13 cellular contexts compared by ENCODE assay signal in the genomic region with DNA sequence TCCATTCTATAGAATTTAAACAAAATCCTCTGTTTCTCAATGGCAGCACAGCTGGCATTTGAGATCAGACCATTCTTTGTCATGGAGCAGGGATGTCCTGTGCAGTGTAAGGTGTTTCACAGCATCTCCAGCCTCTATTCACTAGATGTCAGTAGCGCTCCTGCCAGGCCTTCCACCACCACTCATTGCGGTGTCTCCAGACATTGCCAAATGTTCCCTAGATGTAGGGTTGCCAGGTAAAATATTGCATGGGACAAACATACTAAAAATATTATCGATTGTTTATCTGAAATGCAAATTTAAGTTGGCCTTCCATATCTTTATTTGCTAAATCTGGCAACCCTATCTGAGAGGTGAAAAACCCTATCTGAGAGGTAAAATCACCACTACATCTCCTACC. TPM values are rescaled to one million over a fixed set of nuclear protein-coding genes. Genes with fewer than 3 reads are reported as not detected.
DNase-seq lines count a peak whose midpoint lies in the region; ATAC-seq, FAIRE-seq and TF ChIP-seq lines count a peak whose summit lies in the region.
"Had no signal": no experiment of that assay in that cellular context is flagged by ENCODE, and none has a peak within 500 bp of the region (broad histone marks: within the 10 kb centered on the region; RNA-seq: fewer than 3 reads in every experiment).

No MANE protein-coding gene starts in this region.

- TF ChIP-seq EP300 in GM12878 (IDR thresholded peaks at IDR 0.05; ENCODE audit: borderline replicate concordance in 1 of 2, control insufficient read depth in 1 of 2, low read depth in 2 of 2, low read length in 2 of 2): no peak

- H3K36me3 ChIP-seq in IMR-90 (ENCODE audit: control insufficient read depth, insufficient read depth, low read length) (no peaks in the 10 kb centered on the region), GM12878 (ENCODE audit: control insufficient read depth in 2 of 2, insufficient read depth in 2 of 2, low read length in 1 of 2) (no peaks in the 10 kb centered on the region), aorta (ENCODE audit: control insufficient read depth in 1 of 2, insufficient read depth in 2 of 2, low read length in 1 of 2) (no peaks in the 10 kb centered on the region)
- H3K36me3 ChIP-seq: tibial nerve had no signal

- no peak overlapping the region for H3K23ac ChIP-seq in IMR-90 (ENCODE audit: low read depth, low read length)

- TF ChIP-seq POLR2A in IMR-90 (IDR thresholded peaks at IDR 0.05; ENCODE audit: low read depth, low read length) (no peak), GM12878 (IDR thresholded peaks at IDR 0.05; ENCODE audit: low read depth, low read length) (no peak)

- DNase-seq in NCI-H1092 treated with DMSO at 0.1 percent for 48 hours (lab: John Stamatoyannopoulos, UW): peak; percentile 24
- DNase-seq in NCI-H1092 (lab: John Stamatoyannopoulos, UW): no peak
- no peak for DNase-seq in IMR-90
- no peak for DNase-seq in GM12878 (ENCODE audit: low read depth, low spot score)
- DNase-seq in mesenteric fat pad (ENCODE audit: low spot score): peak; percentile 28
- DNase-seq in globus pallidus (ENCODE audit: low spot score): no peak
- DNase-seq in aorta: no peak
- DNase-seq: hippocampal formation, NCI-H1436 treated with DMSO at 0.1 percent for 48 hours, nephron progenitor cell, T-helper 2 cell had no signal

- FAIRE-seq in GM12878 (lab: Jason Lieb, UNC): no peak

- H3K4me1 ChIP-seq in IMR-90 (ENCODE audit: control insufficient read depth, insufficient read depth, low read length) (no peaks in the 10 kb centered on the region), GM12878 (ENCODE audit: control insufficient read depth, insufficient read depth, low read length) (no peaks in the 10 kb centered on the region), aorta (ENCODE audit: control insufficient read depth in 1 of 2, insufficient read depth in 2 of 2, low read length in 2 of 2) (no peaks in the 10 kb centered on the region)
- H3K4me1 ChIP-seq: tibial nerve had no signal

- no peaks in the 10 kb centered on the region for H3K79me1 ChIP-seq in IMR-90 (ENCODE audit: low read depth in 1 of 2, low read length in 2 of 2)

- WGBS in IMR-90 (ENCODE audit: extremely low coverage in 2 of 2, insufficient read length in 1 of 2), 2 experiments: no CpG with 5 or more reads among the region's 3 CpGs
- WGBS in GM12878 (ENCODE audit: insufficient coverage, insufficient replicate concordance, low lambda C conversion rate, missing lambda C conversion rate): 58% methylated on average over 3 of the region's 3 CpGs
- WGBS in aorta, 2 donors: 65 to 71% methylated on average over 3 of the region's 3 CpGs

- H3K4me3 ChIP-seq in IMR-90 (ENCODE audit: insufficient read depth, low read depth, low read length) (no peak overlapping the region), GM12878 (no peak overlapping the region), aorta (ENCODE audit: low read length in 2 of 2) (no peak overlapping the region)
- H3K4me3 ChIP-seq: tibial nerve had no signal

- H2BK15ac ChIP-seq in IMR-90 (ENCODE audit: low read depth, low read length): no peak overlapping the region

- H4K8ac ChIP-seq in IMR-90 (ENCODE audit: low read depth in 2 of 2, low read length in 2 of 2): no peak overlapping the region

- H3K4me2 ChIP-seq in IMR-90 (ENCODE audit: low read depth, low read length): no peak overlapping the region
- no peak overlapping the region for H3K4me2 ChIP-seq in GM12878 (ENCODE audit: control insufficient read depth, insufficient read depth)

- H3K14ac ChIP-seq in IMR-90 (replicated peaks; ENCODE audit: low read depth, low read length): no peak overlapping the region

- no peak for ATAC-seq in IMR-90 (ENCODE audit: low read depth)
- peak; percentile 58; the same call in 2 of the 3 replicates for ATAC-seq in GM12878
- no peak for ATAC-seq in aorta (ENCODE audit: low FRiP score)
- ATAC-seq in HG02678 (IDR thresholded peaks at IDR 0.05; ENCODE audit: unreplicated experiment): no peak

- no peak overlapping the region for H2BK120ac ChIP-seq in IMR-90 (ENCODE audit: low read depth, low read length)

- no peaks in the 10 kb centered on the region for H3K9me1 ChIP-seq in IMR-90 (ENCODE audit: insufficient read depth, low read length)

- CTCF ChIA-PET in IMR-90 (lab: Yijun Ruan, JAX): no interaction called here
- CTCF ChIA-PET in GM12878 (lab: Yijun Ruan, JAX): interaction anchor here (0.8 to 8.6 kb wide), 5 partner anchors 10 to 165 kb away, joined by 3 to 57 read pairs (median 5); a partner anchor contains a TSS

- no peak overlapping the region for H3K27ac ChIP-seq in IMR-90 (ENCODE audit: insufficient read depth, low read length)
- H3K27ac ChIP-seq in GM12878 (ENCODE audit: control insufficient read depth, insufficient read depth): no peak overlapping the region
- no peak overlapping the region for H3K27ac ChIP-seq in aorta (ENCODE audit: low read depth in 1 of 2, low read length in 2 of 2)
- H3K27ac ChIP-seq: tibial nerve had no signal

- peak; percentile 3; the same call in 1 of the 2 replicates for TF ChIP-seq RAD21 in IMR-90 (IDR thresholded peaks at IDR 0.05; ENCODE audit: low read length)
- TF ChIP-seq RAD21 in GM12878 (IDR thresholded peaks at IDR 0.05; ENCODE audit: insufficient read depth, low read depth, low read length): peak; percentile 25; the same call in 1 of the 2 replicates

- H2AFZ ChIP-seq in IMR-90 (replicated peaks; ENCODE audit: low read length, poor library complexity): no peak overlapping the region
- no peak overlapping the region for H2AFZ ChIP-seq in GM12878 (ENCODE audit: control insufficient read depth, low read depth, low read length)

- H2BK20ac ChIP-seq in IMR-90 (ENCODE audit: low read depth, low read length): no peak overlapping the region

- H3K9me3 ChIP-seq in IMR-90 (ENCODE audit: control insufficient read depth, insufficient read depth, low read length) (no peaks in the 10 kb centered on the region), GM12878 (replicated peaks; ENCODE audit: control insufficient read depth, insufficient read depth, low read length) (no peaks in the 10 kb centered on the region), aorta (ENCODE audit: control insufficient read depth, low read length) (peaks cover 4% of the 10 kb centered on the region)

- TF ChIP-seq CTCF in IMR-90 (conservative IDR thresholded peaks at IDR 0.05; ENCODE audit: low read depth, low read length): 0 out of 2 replicates have a peak, but pooled peaks have one; percentile 7
- TF ChIP-seq CTCF in GM12878 (IDR thresholded peaks at IDR 0.05 in 2 of 3, conservative IDR thresholded peaks at IDR 0.05 in 1 of 3; ENCODE audit: control insufficient read depth in 2 of 3, extremely low read depth in 1 of 3, insufficient read depth in 1 of 3, low read depth in 3 of 3, low read length in 3 of 3): peak; percentile 8 to 53 (median 25); a peak in 4 of 6 replicates

- H3K27me3 ChIP-seq in IMR-90 (ENCODE audit: control insufficient read depth, insufficient read depth, low read length) (no peaks in the 10 kb centered on the region), GM12878 (replicated peaks in 1 of 2; ENCODE audit: control insufficient read depth in 2 of 2, insufficient read depth in 2 of 2, low read length in 1 of 2) (no peaks in the 10 kb centered on the region), aorta (ENCODE audit: control insufficient read depth in 1 of 2, insufficient read depth in 2 of 2, low read length in 1 of 2) (no peaks in the 10 kb centered on the region)
- H3K27me3 ChIP-seq: tibial nerve had no signal

- SMC1A ChIA-PET in GM12878 (lab: Charles Lee; ENCODE audit: uncharacterized antibody, unreplicated experiment): interaction anchor here (2.7 to 3.3 kb wide), 2 partner anchors 8 to 107 kb away, joined by 15 to 17 read pairs; no protein-coding TSS in a partner anchor

- H2AK5ac ChIP-seq in IMR-90 (ENCODE audit: low read depth, low read length): no peak overlapping the region

- no peak overlapping the region for H2AK9ac ChIP-seq in IMR-90 (replicated peaks; ENCODE audit: low read depth, low read length, poor library complexity)

- intact Hi-C loops in IMR-90 (cut with micrococcal nuclease): no loop called here
- intact Hi-C loops in GM12878 (cut with micrococcal nuclease; ENCODE audit: unreplicated experiment): no loop called here
- intact Hi-C loops in aorta (cut with DNase I): no loop called here

- BruUV-seq in IMR-90 (replicated peaks; lab: Mats Ljungman, UMichigan) (no TSS peak), GM12878 (replicated peaks; lab: Mats Ljungman, UMichigan) (no TSS peak)

- H4K91ac ChIP-seq in IMR-90 (ENCODE audit: insufficient read depth, low read depth, low read length): no peak overlapping the region

- in situ Hi-C loops in IMR-90 (cut with MboI; ENCODE audit: low sequenced_read_pairs) (no loop called here), GM12878 (cut with MboI) (no loop called here)

- H3K9ac ChIP-seq in IMR-90 (ENCODE audit: low read depth, low read length): no peak overlapping the region
- H3K9ac ChIP-seq in GM12878 (ENCODE audit: control insufficient read depth, insufficient read depth, low read length): no peak overlapping the region

- RAD21 ChIA-PET in GM12878 (lab: Charles Lee; ENCODE audit: unreplicated experiment): interaction anchor here (0.6 to 1.2 kb wide), 3 partner anchors 99 to 253 kb away, joined by 3 to 4 read pairs (median 3); no protein-coding TSS in a partner anchor

- no peak overlapping the region for H3K18ac ChIP-seq in IMR-90 (ENCODE audit: low read depth, low read length)

- no peak overlapping the region for H2BK5ac ChIP-seq in IMR-90 (ENCODE audit: low read depth, low read length, poor library complexity, severe bottlenecking)

- no peak overlapping the region for H3K56ac ChIP-seq in IMR-90 (ENCODE audit: extremely low read depth, insufficient read depth, low read length)

- dilution Hi-C loops in IMR-90 (cut with HindIII; ENCODE audit: low sequenced_read_pairs, unreplicated experiment): no loop called here

- no peaks in the 10 kb centered on the region for H3K79me2 ChIP-seq in GM12878 (ENCODE audit: control insufficient read depth, insufficient read depth, low read length)

- no peaks in the 10 kb centered on the region for H4K20me1 ChIP-seq in IMR-90 (ENCODE audit: insufficient read depth, low read length)
- H4K20me1 ChIP-seq in GM12878 (ENCODE audit: control insufficient read depth, insufficient read depth): no peaks in the 10 kb centered on the region

- H3K4ac ChIP-seq in IMR-90 (ENCODE audit: low read depth, low read length): no peak overlapping the region

- POLR2A ChIA-PET in IMR-90 (lab: Charles Lee; ENCODE audit: unreplicated experiment) (no interaction called here), GM12878 (lab: Charles Lee) (no interaction called here)

- no peak overlapping the region for H4K5ac ChIP-seq in IMR-90 (ENCODE audit: low read depth, low read length)

RNA-seq across cellular contexts. Expression of a gene that starts 11.7 kb away (rescaled TPM):
- total RNA-seq in IMR-90 (2012; rRNA removed): not detected in 2 replicates
- not detected in 2 replicates for polyA plus RNA-seq in IMR-90 (2012; rRNA removed)
- not detected in 2 replicates for polyA plus RNA-seq in IMR-90 (2012; cell fraction: cytosol; rRNA removed)
- polyA plus RNA-seq in IMR-90 (2012; cell fraction: nucleus; rRNA removed; ENCODE audit: low replicate concordance): not detected in 2 replicates
- not detected in 2 replicates for total RNA-seq in GM12878 (2013; cell fraction: nucleolus; rRNA removed)
- not detected in 2 replicates for total RNA-seq in GM12878 (2014; rRNA removed)
- total RNA-seq in GM12878 (2014; rRNA removed; fragmentation: Illumina TruSeq; extraction: Trizol): not detected in 2 replicates
- not detected in 2 replicates for total RNA-seq in GM12878 (2021)
- polyA plus RNA-seq in GM12878 (2011; ENCODE audit: low read depth): not detected
- 0.07 TPM in 1 of 2 replicates, not detected in the other for polyA plus RNA-seq in GM12878 (2011; rRNA removed)
- 0.10 TPM in 1 of 2 replicates, not detected in the other for polyA plus RNA-seq in GM12878 (2011; cell fraction: cytosol; rRNA removed)
- polyA plus RNA-seq in GM12878 (2011; cell fraction: nucleus; rRNA removed): 0.12 and 0.18 TPM in 2 replicates
- not detected in 2 replicates for polyA plus RNA-seq in GM12878 (2012)
- polyA plus RNA-seq in GM12878 (2014; fragmentation: Illumina TruSeq; extraction: Trizol): not detected in 2 replicates
- polyA plus RNA-seq in GM12878 (2014; fragmentation: Nextera tagmentation; extraction: Ambion mirVana): not detected
- not detected in 2 replicates for polyA plus RNA-seq in GM12878 (2014; rRNA removed)
- not detected for polyA plus RNA-seq in GM12878 (2016; fragmentation: Nextera tagmentation; extraction: Ambion mirVana)
- polyA minus RNA-seq in GM12878 (2011; rRNA and poly(A)+ RNA removed): not detected in 2 replicates
- not detected in 2 replicates for polyA minus RNA-seq in GM12878 (2011; cell fraction: cytosol; rRNA and poly(A)+ RNA removed)
- not detected in 2 replicates for polyA minus RNA-seq in GM12878 (2011; cell fraction: nucleus; rRNA and poly(A)+ RNA removed)
- total RNA-seq in mesenteric fat pad: not detected
- not detected for total RNA-seq in aorta
- 1 to 10 TPM; 4.5 to 5.5 TPM for polyA plus RNA-seq in aorta
- total RNA-seq: tibial nerve had no signal

RNA-seq across cellular contexts. Expression of a gene that starts 57.9 kb away (rescaled TPM):
- total RNA-seq in IMR-90 (2012; rRNA removed) (not detected in 2 replicates), GM12878 (2014; rRNA removed) (not detected in 2 replicates), GM12878 (2014; rRNA removed; fragmentation: Illumina TruSeq; extraction: Trizol) (not detected in 2 replicates), GM12878 (2021) (not detected in 2 replicates), mesenteric fat pad (0.48 TPM), aorta (1 to 10 TPM in 1 of 2 donors, under 1 TPM in 1; 0.78 to 1.8 TPM)
- polyA plus RNA-seq in IMR-90 (2012; rRNA removed) (not detected in 2 replicates), GM12878 (2011; rRNA removed) (not detected in 2 replicates), GM12878 (2014; fragmentation: Illumina TruSeq; extraction: Trizol) (not detected in 2 replicates), GM12878 (2014; fragmentation: Nextera tagmentation; extraction: Ambion mirVana) (not detected), GM12878 (2014; rRNA removed) (not detected in 2 replicates), GM12878 (2016; fragmentation: Nextera tagmentation; extraction: Ambion mirVana) (not detected), aorta (10 to 100 TPM; 58.6 to 72.6 TPM)
- not detected in 2 replicates for polyA plus RNA-seq in IMR-90 (2012; cell fraction: cytosol; rRNA removed)
- polyA plus RNA-seq in IMR-90 (2012; cell fraction: nucleus; rRNA removed; ENCODE audit: low replicate concordance): not detected in 2 replicates
- total RNA-seq in GM12878 (2013; cell fraction: nucleolus; rRNA removed): not detected in 2 replicates
- polyA plus RNA-seq in GM12878 (2011; ENCODE audit: low read depth): not detected
- not detected in 2 replicates for polyA plus RNA-seq in GM12878 (2011; cell fraction: cytosol; rRNA removed)
- polyA plus RNA-seq in GM12878 (2011; cell fraction: nucleus; rRNA removed): not detected in 2 replicates
- polyA plus RNA-seq in GM12878 (2012): not detected in 2 replicates
- polyA minus RNA-seq in GM12878 (2011; rRNA and poly(A)+ RNA removed): not detected in 2 replicates
- not detected in 2 replicates for polyA minus RNA-seq in GM12878 (2011; cell fraction: cytosol; rRNA and poly(A)+ RNA removed)
- polyA minus RNA-seq in GM12878 (2011; cell fraction: nucleus; rRNA and poly(A)+ RNA removed): not detected in 2 replicates

Comparison
In these comparisons a context has a peak if more than half of its experiments do, and no peak if none do; other contexts are left out.
1. DNase-seq: peak in NCI-H1092 treated with DMSO at 0.1 percent for 48 hours (single experiment) and mesenteric fat pad (single experiment); none in NCI-H1092 (single experiment), IMR-90 (single experiment), GM12878 (single experiment), globus pallidus (single experiment) and aorta (0 of 2).